23 cellular contexts compared by ENCODE assay signal in genomic region chr2:126614529-126615279, GRCh38. TPM values are rescaled to one million over a fixed set of nuclear protein-coding genes. Genes with fewer than 3 reads are reported as not detected.
A peak's percentile ranks its signal among the peaks of the same experiment; 100 is the strongest.
DNase-seq lines count a peak whose midpoint lies in the region; ATAC-seq and TF ChIP-seq lines count a peak whose summit lies in the region.
"Had no signal": no experiment of that assay in that cellular context is flagged by ENCODE, and none has a peak within 500 bp of the region (broad histone marks: within the 10 kb centered on the region; RNA-seq: fewer than 3 reads in every experiment).

No MANE protein-coding gene starts in this region.

- DNase-seq in AG10803 (ENCODE audit: low read depth) (peak; percentile 82), HS-27A (ENCODE audit: low read depth) (peak; percentile 81), choroid plexus epithelial cell (ENCODE audit: low read depth) (peak; percentile 79), mesothelial cell of epicardium (ENCODE audit: low spot score in 2 of 2, unreplicated experiment in 2 of 2) (no peak), NCI-H345 treated with DMSO at 0.1 percent for 48 hours (lab: John Stamatoyannopoulos, UW; ENCODE audit: unreplicated experiment) (no peak), esophagus muscularis mucosa (ENCODE audit: extremely low spot score) (no peak)
- no peak for DNase-seq in effector CD8-positive, alpha-beta T cell (lab: John Stamatoyannopoulos, UW)
- DNase-seq: activated CD4-positive, alpha-beta T cell treated with anti-CD3 and anti-CD28 coated beads for 1 hour; activated effector memory CD4-positive, alpha-beta T cell treated with anti-CD3 and anti-CD28 coated beads, Interleukin-2, amount 50 U/mL, for 16 hours; anterior cingulate cortex; COR-L47; kidney; midbrain; NCI-H1092 treated with DMSO at 0.1 percent for 48 hours; NCI-H524 treated with DMSO at 0.1 percent for 48 hours; retina; T1000 had no signal

- WGBS in esophagus muscularis mucosa: 55% methylated on average over 1 of the region's 1 CpG

- TF ChIP-seq POLR2A in esophagus muscularis mucosa (IDR thresholded peaks at IDR 0.05; ENCODE audit: low read depth): no peak

- no peak overlapping the region for H3K27ac ChIP-seq in esophagus muscularis mucosa (replicated peaks in 1 of 4)
- H3K27ac ChIP-seq: coronary artery, epithelial cell of prostate, KMS-11, SJSA1, vagina had no signal

- H3K4me1 ChIP-seq in esophagus muscularis mucosa: peaks cover 0 to 13% (median 8%) of the 10 kb centered on the region in 4 donors
- H3K4me1 ChIP-seq: SJSA1, vagina had no signal

- H3K4me3 ChIP-seq in AG10803 (ENCODE audit: low read length) (no peak overlapping the region), choroid plexus epithelial cell (ENCODE audit: low read depth, low read length) (no peak overlapping the region), esophagus muscularis mucosa (no peak overlapping the region)
- H3K4me3 ChIP-seq: coronary artery, SJSA1, vagina had no signal

- no peaks in the 10 kb centered on the region for H3K27me3 ChIP-seq in esophagus muscularis mucosa
- H3K27me3 ChIP-seq: SJSA1, vagina had no signal

- H3K9me3 Mint-ChIP-seq in mesothelial cell of epicardium: peaks cover 23% of the 10 kb centered on the region

- H3K36me3 Mint-ChIP-seq in mesothelial cell of epicardium: no peaks in the 10 kb centered on the region

- H3K36me3 ChIP-seq in esophagus muscularis mucosa: no peaks in the 10 kb centered on the region
- H3K36me3 ChIP-seq: SJSA1, vagina had no signal

- TF ChIP-seq CTCF in AG10803 (conservative IDR thresholded peaks at IDR 0.05; ENCODE audit: low read length) (0 out of 2 replicates have a peak, but pooled peaks have one; percentile 9), choroid plexus epithelial cell (conservative IDR thresholded peaks at IDR 0.05; ENCODE audit: low read depth, low read length) (peak; percentile 27), mesothelial cell of epicardium (IDR thresholded peaks at IDR 0.05; ENCODE audit: unreplicated experiment) (no peak), esophagus muscularis mucosa (IDR thresholded peaks at IDR 0.05) (no peak)

- H3K27me3 Mint-ChIP-seq in mesothelial cell of epicardium (ENCODE audit: low read depth): no peaks in the 10 kb centered on the region

- H3K9me3 ChIP-seq in esophagus muscularis mucosa: peaks cover 0 to 3% (median 0%) of the 10 kb centered on the region in 4 donors
- H3K9me3 ChIP-seq: SJSA1, vagina had no signal

- H3K27ac Mint-ChIP-seq in mesothelial cell of epicardium: peak overlapping the region; percentile 59

- peaks cover 14% of the 10 kb centered on the region for H3K4me1 Mint-ChIP-seq in mesothelial cell of epicardium

- intact Hi-C loops in esophagus muscularis mucosa (cut with DNase I): no loop called here

- no peak for ATAC-seq in HG02642 (IDR thresholded peaks at IDR 0.05; ENCODE audit: poor library complexity, unreplicated experiment)

- no peak overlapping the region for H3K4me3 Mint-ChIP-seq in mesothelial cell of epicardium

- no peak for TF ChIP-seq EP300 in esophagus muscularis mucosa (IDR thresholded peaks at IDR 0.05)

RNA-seq across cellular contexts. Expression of gene GYPC, which starts 41.3 kb away (rescaled TPM):
- 39.4 to 41.4 TPM (median 39.7 TPM) in 3 replicates for total RNA-seq in mesothelial cell of epicardium
- total RNA-seq in esophagus muscularis mucosa: 100 to 1,000 TPM; 119 to 197 (median 167) TPM
- total RNA-seq: SJSA1 had no signal

Comparison
In these comparisons a context has a peak if more than half of its experiments do, and no peak if none do; other contexts are left out.
1. DNase-seq: peak in AG10803 (single experiment), HS-27A (single experiment) and choroid plexus epithelial cell (single experiment); none in mesothelial cell of epicardium (0 of 2), effector CD8-positive, alpha-beta T cell (single experiment), NCI-H345 treated with DMSO at 0.1 percent for 48 hours (single experiment) and esophagus muscularis mucosa (single experiment).
2. CTCF ChIP-seq: peak in AG10803 (single experiment) and choroid plexus epithelial cell (single experiment); none in mesothelial cell of epicardium (single experiment) and esophagus muscularis mucosa (0 of 3).